Comparison of ENCODE assay signal across 8 cellular contexts in genomic region chr6:135568366-135568765, GRCh38.
DNase-seq lines count a peak whose midpoint lies in the region; ATAC-seq and TF ChIP-seq lines count a peak whose summit lies in the region.

No MANE protein-coding gene starts in this region.

- H3K9me3 Mint-ChIP-seq in chondrocyte (ENCODE audit: low read depth) = peaks cover 1% of the 10 kb centered on the region

- peaks cover 8% of the 10 kb centered on the region for H3K4me1 Mint-ChIP-seq in chondrocyte (ENCODE audit: low read depth)

- no peaks in the 10 kb centered on the region for H3K36me3 Mint-ChIP-seq in chondrocyte (ENCODE audit: low read depth)

- H3K27me3 Mint-ChIP-seq in chondrocyte (ENCODE audit: low read depth) = peaks cover 8% of the 10 kb centered on the region

- H3K4me3 Mint-ChIP-seq in chondrocyte (ENCODE audit: unreplicated experiment) = no peak overlapping the region

- no peak overlapping the region for H3K27ac Mint-ChIP-seq in chondrocyte (ENCODE audit: unreplicated experiment)

- DNase-seq in A172 (ENCODE audit: low spot score) = peak; percentile 52
- peak; percentile 59 for DNase-seq in NCI-H460 (ENCODE audit: extremely low read depth, low read depth)
- peak; percentile 8 for DNase-seq in effector CD4-positive, alpha-beta T cell
- DNase-seq in smooth muscle cell of the brain vasculature (ENCODE audit: low read depth, low spot score) = peak; percentile 37
- DNase-seq in chondrocyte (ENCODE audit: low spot score) = no peak
- DNase-seq in mesenteric fat pad (ENCODE audit: low spot score) = no peak

- ATAC-seq in GM18907 (IDR thresholded peaks at IDR 0.05; ENCODE audit: unreplicated experiment) (peak; percentile 78), HG02840 (IDR thresholded peaks at IDR 0.05; ENCODE audit: low FRiP score, unreplicated experiment) (no peak)

- TF ChIP-seq CTCF in chondrocyte (IDR thresholded peaks at IDR 0.05) = no peak

Comparison
In these comparisons a context has a peak if more than half of its experiments do, and no peak if none do; other contexts are left out.
1. DNase-seq: peak in A172 (single experiment), NCI-H460 (single experiment), effector CD4-positive, alpha-beta T cell (single experiment) and smooth muscle cell of the brain vasculature (single experiment); none in chondrocyte (single experiment) and mesenteric fat pad (single experiment).